Comparison of ENCODE assay signal across 15 cellular contexts in genomic region chr16:88840589-88841215, GRCh38.
DNase-seq lines count a peak whose midpoint lies in the region; ATAC-seq and TF ChIP-seq lines count a peak whose summit lies in the region.
"Had no signal": no experiment of that assay in that cellular context is flagged by ENCODE, and none has a peak within 500 bp of the region (broad histone marks: within the 10 kb centered on the region; RNA-seq: fewer than 3 reads in every experiment).

No MANE protein-coding gene starts in this region.

- no peak for TF ChIP-seq CTCF in neutrophil (IDR thresholded peaks at IDR 0.05)

- peaks cover 92% of the 10 kb centered on the region for H3K36me3 ChIP-seq in neutrophil

- peak overlapping the region; percentile 37 to 39 for H3K4me3 ChIP-seq in neutrophil (ENCODE audit: low read depth in 1 of 2, low read length in 1 of 2)

- no peaks in the 10 kb centered on the region for H3K9me3 ChIP-seq in neutrophil
- H3K9me3 ChIP-seq: Caco-2 had no signal

- no peaks in the 10 kb centered on the region for H3K27me3 ChIP-seq in neutrophil

- H3K4me1 ChIP-seq in neutrophil (ENCODE audit: control insufficient read depth in 1 of 2, insufficient read depth in 1 of 2, low read depth in 1 of 2, low read length in 1 of 2): peaks cover 40 to 46% of the 10 kb centered on the region in 2 experiments
- H3K4me1 ChIP-seq: Caco-2 had no signal

- intact Hi-C loops in head of caudate nucleus (cut with DNase I): no loop called here

- peak overlapping the region; percentile 86 for H3K27ac ChIP-seq in neutrophil
- H3K27ac ChIP-seq: 22Rv1 had no signal

- ATAC-seq in GM19455 (IDR thresholded peaks at IDR 0.05; ENCODE audit: unreplicated experiment) (no peak), GM19463 (IDR thresholded peaks at IDR 0.05; ENCODE audit: unreplicated experiment) (no peak)
- ATAC-seq: HepG2 had no signal

- peak; percentile 52 for DNase-seq in SKM-1 treated with dmso at 0.1 percent for 144 hours (lab: John Stamatoyannopoulos, UW; ENCODE audit: unreplicated experiment)
- no peak for DNase-seq in SKM-1 (lab: John Stamatoyannopoulos, UW; ENCODE audit: unreplicated experiment)
- DNase-seq in head of caudate nucleus: peak in 37 of 42 donors; percentile 24 to 85 (median 59)
- no peak for DNase-seq in NCI-H345 (lab: John Stamatoyannopoulos, UW)
- DNase-seq: C1 segment of cervical spinal cord; Caco-2; CD4-positive, alpha-beta T cell; GOT3; H9; KBM-7 had no signal

Comparison
In these comparisons a context has a peak if more than half of its experiments do, and no peak if none do; other contexts are left out.
1. DNase-seq: peak in SKM-1 treated with dmso at 0.1 percent for 144 hours (single experiment) and head of caudate nucleus (37 of 42); none in SKM-1 (single experiment) and NCI-H345 (single experiment).